Comparison of ENCODE assay signal across 21 cellular contexts in the genomic region with DNA sequence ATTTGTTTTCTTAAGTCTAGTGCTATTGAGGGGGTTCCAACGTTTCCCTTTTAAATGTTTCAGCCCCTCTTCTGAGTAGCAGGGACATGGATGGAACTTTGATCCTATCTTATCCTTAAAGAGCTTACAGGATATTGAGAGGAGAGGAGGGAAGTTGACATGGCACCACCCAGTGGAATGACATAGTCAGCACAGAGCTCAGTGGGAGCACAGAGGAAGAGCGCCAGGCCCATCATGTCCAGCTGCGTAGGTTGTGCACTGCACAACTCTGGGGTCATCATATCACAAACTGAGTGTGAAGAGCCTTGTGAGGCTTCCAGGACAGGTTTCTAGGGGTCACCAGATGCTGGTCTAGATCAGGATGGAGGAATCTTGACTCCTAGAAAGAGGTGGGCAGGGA. TPM values are rescaled to one million over a fixed set of nuclear protein-coding genes. Genes with fewer than 3 reads are reported as not detected.
DNase-seq lines count a peak whose midpoint lies in the region; ATAC-seq and TF ChIP-seq lines count a peak whose summit lies in the region.
"Had no signal": no experiment of that assay in that cellular context is flagged by ENCODE, and none has a peak within 500 bp of the region (broad histone marks: within the 10 kb centered on the region; RNA-seq: fewer than 3 reads in every experiment).

No MANE protein-coding gene starts in this region.

- peaks cover 57% of the 10 kb centered on the region for H3K27me3 Mint-ChIP-seq in activated naive CD8-positive, alpha-beta T cell treated with anti-CD3 and anti-CD28 coated beads for 36 hours

- H3K4me1 ChIP-seq in RWPE2 (ENCODE audit: insufficient read depth, poor library complexity, severe bottlenecking): no peaks in the 10 kb centered on the region
- H3K4me1 ChIP-seq in osteoblast (ENCODE audit: insufficient read depth, low read length): peaks cover 5% of the 10 kb centered on the region

- H3K36me3 ChIP-seq in RWPE2 (ENCODE audit: low read depth) (no peaks in the 10 kb centered on the region), osteoblast (ENCODE audit: insufficient read depth, low read length) (no peaks in the 10 kb centered on the region)
- H3K36me3 ChIP-seq: heart right ventricle, thyroid gland had no signal

- H3K27ac Mint-ChIP-seq in activated naive CD8-positive, alpha-beta T cell treated with anti-CD3 and anti-CD28 coated beads for 36 hours: no peak overlapping the region
- H3K27ac Mint-ChIP-seq: activated naive CD8-positive, alpha-beta T cell; stimulated activated memory B cell treated with anti-CD40 and anti-IgM and Interleukin-4, amounts not matched to agents 10 μg/mL and 1 μg/mL and 100 μg/mL, for 72 hours had no signal

- no peak overlapping the region for H3K4me3 ChIP-seq in RWPE2 (ENCODE audit: severe bottlenecking)
- no peak overlapping the region for H3K4me3 ChIP-seq in epithelial cell of proximal tubule (ENCODE audit: low read depth, low read length)
- no peak overlapping the region for H3K4me3 ChIP-seq in osteoblast (ENCODE audit: insufficient read depth, low read length)
- H3K4me3 ChIP-seq: body of pancreas, heart right ventricle, thyroid gland had no signal

- peak; percentile 3 for TF ChIP-seq CTCF in GM10248 (IDR thresholded peaks at IDR 0.05; ENCODE audit: control extremely low read depth, extremely low read depth, low read depth, missing control alignments)
- TF ChIP-seq CTCF in RWPE2 (IDR thresholded peaks at IDR 0.05; ENCODE audit: poor library complexity, severe bottlenecking): no peak
- peak; percentile 4 for TF ChIP-seq CTCF in epithelial cell of proximal tubule (conservative IDR thresholded peaks at IDR 0.05; ENCODE audit: low read depth, low read length)
- peak; percentile 10 for TF ChIP-seq CTCF in osteoblast (IDR thresholded peaks at IDR 0.05; ENCODE audit: extremely low read depth, low read depth, low read length)

- H3K4me2 ChIP-seq in osteoblast (ENCODE audit: insufficient read depth, low read length): no peak overlapping the region

- no peaks in the 10 kb centered on the region for H3K9me3 Mint-ChIP-seq in activated naive CD8-positive, alpha-beta T cell treated with anti-CD3 and anti-CD28 coated beads for 36 hours
- H3K9me3 Mint-ChIP-seq: stimulated activated memory B cell treated with anti-CD40 and anti-IgM and Interleukin-4, amounts not matched to agents 10 μg/mL and 1 μg/mL and 100 μg/mL, for 72 hours had no signal

- ATAC-seq in RWPE2 (ENCODE audit: low read depth) (peak; percentile 62; the same call in 2 of the 3 replicates), HG03196 (IDR thresholded peaks at IDR 0.05; ENCODE audit: unreplicated experiment) (no peak), HG03139 (IDR thresholded peaks at IDR 0.05; ENCODE audit: unreplicated experiment) (no peak)
- ATAC-seq: body of pancreas; esophagus mucosa; heart right ventricle; stimulated activated memory B cell treated with anti-CD40 and anti-IgM and Interleukin-4, amounts not matched to agents 10 μg/mL and 1 μg/mL and 100 μg/mL, for 72 hours had no signal

- POLR2A ChIA-PET in GM10248 (lab: Yijun Ruan, JAX): no interaction called here

- no peak overlapping the region for H3K27ac ChIP-seq in RWPE2 (ENCODE audit: poor library complexity, severe bottlenecking)
- H3K27ac ChIP-seq in osteoblast (ENCODE audit: low read depth, low read length): no peak overlapping the region
- H3K27ac ChIP-seq: body of pancreas, heart right ventricle, thyroid gland had no signal

- CTCF ChIA-PET in GM10248 (lab: Yijun Ruan, JAX): interaction anchor here (0.8 to 6.6 kb wide), 12 partner anchors 8 to 1026 kb away, joined by 3 to 129 read pairs (median 6); no protein-coding TSS in a partner anchor

- H3K79me2 ChIP-seq in osteoblast (ENCODE audit: insufficient read depth, low read length): no peaks in the 10 kb centered on the region

- H3K27me3 ChIP-seq in RWPE2 (ENCODE audit: insufficient read depth, poor library complexity, severe bottlenecking): no peaks in the 10 kb centered on the region
- H3K27me3 ChIP-seq in osteoblast (ENCODE audit: insufficient read depth, low read length): peaks cover 3% of the 10 kb centered on the region
- H3K27me3 ChIP-seq: body of pancreas, thyroid gland had no signal

- H3K9me3 ChIP-seq in RWPE2 (ENCODE audit: severe bottlenecking): no peaks in the 10 kb centered on the region
- H3K9me3 ChIP-seq in osteoblast (ENCODE audit: low read depth, low read length): no peaks in the 10 kb centered on the region
- H3K9me3 ChIP-seq: body of pancreas, heart right ventricle, thyroid gland had no signal

- no peak overlapping the region for H3K4me3 Mint-ChIP-seq in activated naive CD8-positive, alpha-beta T cell treated with anti-CD3 and anti-CD28 coated beads for 36 hours
- H3K4me3 Mint-ChIP-seq: activated naive CD8-positive, alpha-beta T cell; stimulated activated memory B cell treated with anti-CD40 and anti-IgM and Interleukin-4, amounts not matched to agents 10 μg/mL and 1 μg/mL and 100 μg/mL, for 72 hours had no signal

- H3K36me3 Mint-ChIP-seq in activated naive CD8-positive, alpha-beta T cell treated with anti-CD3 and anti-CD28 coated beads for 36 hours: no peaks in the 10 kb centered on the region
- H3K36me3 Mint-ChIP-seq: activated naive CD8-positive, alpha-beta T cell; stimulated activated memory B cell treated with anti-CD40 and anti-IgM and Interleukin-4, amounts not matched to agents 10 μg/mL and 1 μg/mL and 100 μg/mL, for 72 hours had no signal

- H2AFZ ChIP-seq in osteoblast (ENCODE audit: low read length): no peak overlapping the region

- no peaks in the 10 kb centered on the region for H4K20me1 ChIP-seq in osteoblast (ENCODE audit: insufficient read depth, low read length)

- DNase-seq in GM10248 (ENCODE audit: extremely low spot score) (no peak), RWPE2 (ENCODE audit: low spot score) (no peak), epithelial cell of proximal tubule (ENCODE audit: low read depth) (no peak), osteoblast (ENCODE audit: insufficient read length, low spot score, missing footprints) (peak; percentile 67), T1000 (lab: John Stamatoyannopoulos, UW) (no peak)
- no peak for DNase-seq in activated naive CD8-positive, alpha-beta T cell treated with anti-CD3 and anti-CD28 coated beads for 36 hours
- DNase-seq: body of pancreas, C1 segment of cervical spinal cord, dermis blood vessel endothelial cell, heart right ventricle, midbrain, NCI-H1048, NCI-H524, OCI-M1, thyroid gland had no signal

- peaks cover 15% of the 10 kb centered on the region for H3K4me1 Mint-ChIP-seq in activated naive CD8-positive, alpha-beta T cell treated with anti-CD3 and anti-CD28 coated beads for 36 hours

RNA-seq across cellular contexts. Expression of gene CDC42EP5, which starts 4.6 kb away (rescaled TPM):
- total RNA-seq in epithelial cell of proximal tubule: 5.1 and 33.7 TPM in 2 replicates
- 18.8 and 20.3 TPM in 2 replicates for total RNA-seq in osteoblast
- total RNA-seq in activated naive CD8-positive, alpha-beta T cell treated with anti-CD3 and anti-CD28 coated beads for 36 hours: under 1 TPM in 1 of 2 experiments, not detected in 1; 0.34 TPM

RNA-seq across cellular contexts. Expression of gene LENG9, which starts 14.1 kb away (rescaled TPM):
- total RNA-seq in epithelial cell of proximal tubule (2.7 and 4.1 TPM in 2 replicates), osteoblast (14.4 and 21.4 TPM in 2 replicates)
- 1 to 10 TPM; 4.3 to 4.9 TPM for total RNA-seq in activated naive CD8-positive, alpha-beta T cell treated with anti-CD3 and anti-CD28 coated beads for 36 hours

RNA-seq across cellular contexts. Expression of gene LAIR2, which starts 25.0 kb away (rescaled TPM):
- total RNA-seq in epithelial cell of proximal tubule (not detected in 2 replicates), osteoblast (not detected in 2 replicates)
- 1 to 10 TPM; 1.8 to 2.4 TPM for total RNA-seq in activated naive CD8-positive, alpha-beta T cell treated with anti-CD3 and anti-CD28 coated beads for 36 hours
- total RNA-seq: body of pancreas, dermis blood vessel endothelial cell, esophagus mucosa, renal cortical epithelial cell, thyroid gland had no signal

RNA-seq across cellular contexts. Expression of gene LENG8, which starts 28.7 kb away (rescaled TPM):
- total RNA-seq in epithelial cell of proximal tubule: 32.5 and 39.1 TPM in 2 replicates
- 40.7 and 42.3 TPM in 2 replicates for total RNA-seq in osteoblast
- 100 to 1,000 TPM; 101 to 108 TPM for total RNA-seq in activated naive CD8-positive, alpha-beta T cell treated with anti-CD3 and anti-CD28 coated beads for 36 hours
